15 cellular contexts compared by ENCODE assay signal in the genomic region with DNA sequence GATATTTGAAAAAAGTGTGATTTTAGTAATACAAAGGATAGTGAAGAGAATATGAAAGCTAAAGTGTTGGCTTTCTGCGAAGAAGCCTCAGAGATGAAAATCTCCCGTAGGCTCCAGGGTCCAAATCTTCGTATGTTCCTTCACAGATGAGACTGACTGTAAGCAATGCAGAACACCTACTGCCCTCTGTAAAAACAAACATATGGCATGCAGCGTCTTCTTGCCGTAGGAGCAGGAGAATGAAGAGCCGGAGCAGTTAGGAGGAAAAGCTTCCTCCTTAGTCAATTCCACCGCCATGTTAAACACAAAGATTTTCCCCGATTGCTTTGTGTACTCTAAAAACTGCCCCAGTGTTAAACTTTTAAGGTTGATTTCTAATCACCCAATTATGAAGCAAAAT. TPM values are rescaled to one million over a fixed set of nuclear protein-coding genes. Genes with fewer than 3 reads are reported as not detected.
DNase-seq lines count a peak whose midpoint lies in the region; ATAC-seq, FAIRE-seq and TF ChIP-seq lines count a peak whose summit lies in the region.
"Had no signal": no experiment of that assay in that cellular context is flagged by ENCODE, and none has a peak within 500 bp of the region (broad histone marks: within the 10 kb centered on the region; RNA-seq: fewer than 3 reads in every experiment).

No MANE protein-coding gene starts in this region.

- H3K9ac ChIP-seq in H1 (replicated peaks in 1 of 4; ENCODE audit: extremely low read depth in 1 of 4, low read depth in 3 of 4, low read length in 3 of 4): no peak overlapping the region

- H3K36me3 ChIP-seq in H1 (ENCODE audit: control insufficient read depth in 2 of 4, insufficient read depth in 4 of 4, low read length in 3 of 4) (peaks cover 0 to 2% (median 0%) of the 10 kb centered on the region in 4 experiments; a peak in 1 of 8 replicates), sigmoid colon (no peaks in the 10 kb centered on the region)
- H3K36me3 ChIP-seq: ovary had no signal

- no peak overlapping the region for H4K8ac ChIP-seq in H1 (ENCODE audit: extremely low read depth, insufficient read depth, low read length)

- H3K4me1 Mint-ChIP-seq in Calu3 (ENCODE audit: low read depth, unreplicated experiment): peaks cover 17% of the 10 kb centered on the region
- H3K4me1 Mint-ChIP-seq in nephron: peaks cover 20% of the 10 kb centered on the region

- H3K14ac ChIP-seq in H1 (ENCODE audit: insufficient read length): no peak overlapping the region

- H3K23ac ChIP-seq in H1 (ENCODE audit: insufficient read length): no peak overlapping the region

- no peak overlapping the region for H2BK5ac ChIP-seq in H1 (ENCODE audit: low read depth, low read length)

- H3K79me1 ChIP-seq in H1 (ENCODE audit: low read depth, low read length): no peaks in the 10 kb centered on the region

- peak; percentile 24 for FAIRE-seq in H1 (lab: Jason Lieb, UNC)
- FAIRE-seq: RCC 7860, TTC549 had no signal

- H2BK15ac ChIP-seq in H1 (ENCODE audit: low read length): no peak overlapping the region

- TF ChIP-seq EP300 in H1 (IDR thresholded peaks at IDR 0.05; ENCODE audit: borderline replicate concordance in 1 of 2, low read depth in 2 of 2, low read length in 2 of 2) (no peak), sigmoid colon (IDR thresholded peaks at IDR 0.05) (no peak)

- H3K27ac Mint-ChIP-seq in Calu3 (ENCODE audit: unreplicated experiment) (peak overlapping the region; percentile 88), nephron (peak overlapping the region; percentile 94 to 96 (median 96))
- H3K27ac Mint-ChIP-seq: activated T-cell treated with anti-CD3 and anti-CD28 coated beads, Interleukin-2, amount 50 U/mL, for 72 hours had no signal

- no peak overlapping the region for H3K56ac ChIP-seq in H1 (replicated peaks; ENCODE audit: insufficient read length, low read depth, low read length)

- DNase-seq in Calu3 (peak; percentile 19), NCI-H2227 treated with DMSO at 0.1 percent for 48 hours (lab: John Stamatoyannopoulos, UW) (peak; percentile 3), H1 (ENCODE audit: low read depth in 1 of 2, low spot score in 2 of 2) (no peak), AML-193 (lab: John Stamatoyannopoulos, UW) (no peak), sigmoid colon (no peak)
- DNase-seq: activated T-cell treated with anti-CD3 and anti-CD28 coated beads, Interleukin-2, amount 50 U/mL, for 72 hours; left ventricle myocardium superior; NCI-H187 treated with DMSO at 0.1 percent for 48 hours; stimulated activated CD4-positive, alpha-beta T cell treated with anti-CD3 and anti-CD28 coated beads, Interleukin-4, amount 100 ng/mL, for 4 hours had no signal

- H3K9me3 Mint-ChIP-seq in Calu3 (ENCODE audit: low read depth, unreplicated experiment) (no peaks in the 10 kb centered on the region), nephron (no peaks in the 10 kb centered on the region)
- H3K9me3 Mint-ChIP-seq: activated T-cell treated with anti-CD3 and anti-CD28 coated beads, Interleukin-2, amount 50 U/mL, for 72 hours had no signal

- no peaks in the 10 kb centered on the region for H3K9me3 ChIP-seq in H1 (ENCODE audit: insufficient read depth in 2 of 2, low read depth in 1 of 2, low read length in 1 of 2)
- H3K9me3 ChIP-seq in sigmoid colon: no peaks in the 10 kb centered on the region
- H3K9me3 ChIP-seq: ovary had no signal

- H2BK120ac ChIP-seq in H1 (replicated peaks; ENCODE audit: low read depth, low read length): no peak overlapping the region

- no peak overlapping the region for H2AK5ac ChIP-seq in H1 (ENCODE audit: low read depth, low read length)

- CTCF ChIA-PET in Calu3 (lab: Charles Lee) (interaction anchor here (1.1 kb wide), 1 partner anchor 167 kb away, joined by 4 read pairs; no protein-coding TSS in a partner anchor), H1 (lab: Charles Lee; ENCODE audit: partially characterized antibody) (interaction anchor here (0.5 to 1.7 kb wide), 4 partner anchors 11 to 195 kb away, joined by 3 to 5 read pairs (median 4); no protein-coding TSS in a partner anchor)

- H3K79me2 ChIP-seq in H1 (ENCODE audit: control insufficient read depth in 1 of 2, insufficient read depth in 2 of 2, low read length in 2 of 2): no peaks in the 10 kb centered on the region

- H4K20me1 ChIP-seq in H1 (replicated peaks in 1 of 2; ENCODE audit: control insufficient read depth in 1 of 2, insufficient read depth in 2 of 2, low read length in 2 of 2): no peaks in the 10 kb centered on the region

- H3K4me2 ChIP-seq in H1 (ENCODE audit: insufficient read depth in 1 of 2, low read depth in 2 of 2, low read length in 2 of 2): 0 out of 4 replicates have a peak overlapping the region, but pooled peaks of 1 of the 2 experiments have one; percentile 10

- no peak overlapping the region for H2BK20ac ChIP-seq in H1 (ENCODE audit: low read length)

- H3K4ac ChIP-seq in H1 (replicated peaks; ENCODE audit: insufficient read length, low read depth, low read length): no peak overlapping the region

- H3K36me3 Mint-ChIP-seq in Calu3 (ENCODE audit: insufficient read depth, unreplicated experiment) (peaks cover 4% of the 10 kb centered on the region), nephron (ENCODE audit: low read depth) (peaks cover 4% of the 10 kb centered on the region)

- POLR2A ChIA-PET in H1 (lab: Charles Lee; ENCODE audit: partially characterized antibody): no interaction called here

- no peak; a peak in 1 of 4 replicates for TF ChIP-seq RAD21 in H1 (IDR thresholded peaks at IDR 0.05 in 1 of 2, conservative IDR thresholded peaks at IDR 0.05 in 1 of 2; ENCODE audit: low read depth in 2 of 2, low read length in 2 of 2)

- TF ChIP-seq POLR2A in H1 (IDR thresholded peaks at IDR 0.05; ENCODE audit: control extremely low read depth in 1 of 2, low read depth in 2 of 2, low read length in 2 of 2): no peak
- TF ChIP-seq POLR2A in sigmoid colon (IDR thresholded peaks at IDR 0.05): no peak

- H3K4me3 ChIP-seq in H1 (ENCODE audit: extremely low read depth in 1 of 4, insufficient read depth in 2 of 4, low read depth in 3 of 4, low read length in 4 of 4) (no peak overlapping the region), sigmoid colon (no peak overlapping the region)

- H3K18ac ChIP-seq in H1 (ENCODE audit: extremely low read depth, low read length): no peak overlapping the region

- H3K4me3 Mint-ChIP-seq in Calu3 (ENCODE audit: low read depth, unreplicated experiment): peak overlapping the region; percentile 60
- H3K4me3 Mint-ChIP-seq in nephron: peak overlapping the region in 1 of 3 experiments; percentile 2

- no peaks in the 10 kb centered on the region for H3K23me2 ChIP-seq in H1 (ENCODE audit: low read depth, low read length)

- BruUV-seq in Calu3 (replicated peaks; lab: Mats Ljungman, UMichigan): no TSS peak

- intact Hi-C loops in Calu3 (cut with micrococcal nuclease; ENCODE audit: unreplicated experiment): loop anchor here (5.0 kb wide), 1 partner anchor 129 kb away; the partner anchor contains the start of gene ING2
- intact Hi-C loops in sigmoid colon (cut with DNase I): no loop called here

- H3K27me3 Mint-ChIP-seq in Calu3 (ENCODE audit: unreplicated experiment) (no peaks in the 10 kb centered on the region), nephron (ENCODE audit: low read depth) (no peaks in the 10 kb centered on the region)

- TF ChIP-seq CTCF in Calu3 (IDR thresholded peaks at IDR 0.05; ENCODE audit: unreplicated experiment) (no peak), H1 (IDR thresholded peaks at IDR 0.05; ENCODE audit: control extremely low read depth in 1 of 3, insufficient read depth in 1 of 3, low read depth in 1 of 3, low read length in 3 of 3) (no peak), nephron (IDR thresholded peaks at IDR 0.05; ENCODE audit: unreplicated experiment in 3 of 3) (no peak), sigmoid colon (IDR thresholded peaks at IDR 0.05) (no peak)

- WGBS in H1 (ENCODE audit: extremely low coverage in 1 of 2, insufficient coverage in 1 of 2, insufficient read length in 1 of 2, insufficient replicate concordance in 2 of 2, low coverage in 1 of 2, low lambda C conversion rate in 2 of 2, missing lambda C conversion rate in 1 of 2), 2 experiments: 81% methylated on average over 8 of the region's 8 CpGs; no CpG with 5 or more reads in 1 of the 2 experiments
- WGBS in sigmoid colon, 2 donors: 26 to 71% methylated on average over 8 of the region's 8 CpGs

- H2AFZ ChIP-seq in H1 (ENCODE audit: low read length): no peak overlapping the region; the same call in 1 of the 2 replicates

- H3K4me1 ChIP-seq in H1 (replicated peaks in 1 of 4; ENCODE audit: control insufficient read depth in 3 of 4, insufficient read depth in 4 of 4, low read length in 3 of 4) (peaks cover 2 to 9% (median 5%) of the 10 kb centered on the region in 4 experiments; a peak in 6 of 7 replicates), sigmoid colon (no peaks in the 10 kb centered on the region)

- H4K91ac ChIP-seq in H1 (replicated peaks; ENCODE audit: insufficient read length, low read length): no peak overlapping the region

- no peak for ATAC-seq in GM18870 (IDR thresholded peaks at IDR 0.05; ENCODE audit: unreplicated experiment)
- ATAC-seq in HG02938 (IDR thresholded peaks at IDR 0.05; ENCODE audit: unreplicated experiment): no peak
- ATAC-seq: activated T-cell treated with anti-CD3 and anti-CD28 coated beads, Interleukin-2, amount 50 U/mL, for 72 hours; left ventricle myocardium superior had no signal

- no peak overlapping the region for H3K27ac ChIP-seq in H1 (ENCODE audit: low read depth, low read length)
- peak overlapping the region in 1 of 4 donors; percentile 48 for H3K27ac ChIP-seq in sigmoid colon

- no peak overlapping the region for H4K5ac ChIP-seq in H1 (ENCODE audit: insufficient read length, low read depth, low read length)

- no peak overlapping the region for H2BK12ac ChIP-seq in H1 (ENCODE audit: low read depth, low read length)

- H3K27me3 ChIP-seq in H1 (replicated peaks in 1 of 4; ENCODE audit: control insufficient read depth in 3 of 4, extremely low read depth in 1 of 4, insufficient read depth in 3 of 4, low read length in 3 of 4) (no peaks in the 10 kb centered on the region), sigmoid colon (no peaks in the 10 kb centered on the region)
- H3K27me3 ChIP-seq: ovary had no signal

RNA-seq across cellular contexts. Expression of gene RWDD4, which starts 22.5 kb away (rescaled TPM):
- 13.0 and 15.9 TPM in 2 replicates for total RNA-seq in Calu3 (2022)
- 18.5 and 18.9 TPM in 2 replicates for total RNA-seq in H1 (2021; fragmentation: NEBNext Ultra II Directional; extraction: Animal tissue kit (Norgen Biotek cat#: 25700))
- 4.0 and 5.4 TPM in 2 replicates for polyA plus RNA-seq in H1 (2011; rRNA removed)
- polyA plus RNA-seq in H1 (2011; cell fraction: cytosol; rRNA removed): 7.0 TPM
- polyA plus RNA-seq in H1 (2011; cell fraction: nucleus; rRNA removed): 4.4 TPM
- 6.4 to 9.0 TPM (median 6.7 TPM) in 4 replicates for polyA plus RNA-seq in H1 (2012, experiment 1 of 2)
- 2.2 TPM for polyA plus RNA-seq in H1 (2012, experiment 2 of 2)
- polyA plus RNA-seq in H1 (2013, experiment 1 of 2): 24.9 TPM
- 25.3 TPM for polyA plus RNA-seq in H1 (2013, experiment 2 of 2)
- polyA minus RNA-seq in H1 (2011; rRNA and poly(A)+ RNA removed): 1.3 and 2.0 TPM in 2 replicates
- 2.9 TPM for polyA minus RNA-seq in H1 (2011; cell fraction: cytosol; rRNA and poly(A)+ RNA removed)
- 5.5 TPM for polyA minus RNA-seq in H1 (2011; cell fraction: nucleus; rRNA and poly(A)+ RNA removed)
- 10 to 100 TPM; 18.0 to 28.5 (median 21.7) TPM for total RNA-seq in sigmoid colon
- polyA plus RNA-seq in sigmoid colon: 10 to 100 TPM; 12.9 to 18.0 (median 16.2) TPM

RNA-seq across cellular contexts. Expression of gene TRAPPC11, which starts 22.6 kb away (rescaled TPM):
- total RNA-seq in Calu3 (2022) (20.0 and 21.5 TPM in 2 replicates), sigmoid colon (10 to 100 TPM; 32.1 to 58.2 (median 39.9) TPM)
- 23.1 and 25.9 TPM in 2 replicates for total RNA-seq in H1 (2021; fragmentation: NEBNext Ultra II Directional; extraction: Animal tissue kit (Norgen Biotek cat#: 25700))
- polyA plus RNA-seq in H1 (2011; rRNA removed) (15.3 and 19.2 TPM in 2 replicates), sigmoid colon (10 to 100 TPM; 11.4 to 14.9 (median 14.8) TPM)
- 22.7 TPM for polyA plus RNA-seq in H1 (2011; cell fraction: cytosol; rRNA removed)
- 16.9 TPM for polyA plus RNA-seq in H1 (2011; cell fraction: nucleus; rRNA removed)
- polyA plus RNA-seq in H1 (2012, experiment 1 of 2): 15.6 to 23.6 TPM (median 18.3 TPM) in 4 replicates
- 1.0 TPM for polyA plus RNA-seq in H1 (2012, experiment 2 of 2)
- 19.2 TPM for polyA plus RNA-seq in H1 (2013, experiment 1 of 2)
- 20.3 TPM for polyA plus RNA-seq in H1 (2013, experiment 2 of 2)
- polyA minus RNA-seq in H1 (2011; rRNA and poly(A)+ RNA removed): 42.2 and 59.0 TPM in 2 replicates
- polyA minus RNA-seq in H1 (2011; cell fraction: cytosol; rRNA and poly(A)+ RNA removed): 23.0 TPM
- 31.1 TPM for polyA minus RNA-seq in H1 (2011; cell fraction: nucleus; rRNA and poly(A)+ RNA removed)

Comparison
In these comparisons a context has a peak if more than half of its experiments do, and no peak if none do; other contexts are left out.
1. DNase-seq: peak in Calu3 (single experiment) and NCI-H2227 treated with DMSO at 0.1 percent for 48 hours (single experiment); none in H1 (0 of 2), AML-193 (0 of 2) and sigmoid colon (single experiment).